Comparison of ENCODE assay signal across 11 cellular contexts in the genomic region with DNA sequence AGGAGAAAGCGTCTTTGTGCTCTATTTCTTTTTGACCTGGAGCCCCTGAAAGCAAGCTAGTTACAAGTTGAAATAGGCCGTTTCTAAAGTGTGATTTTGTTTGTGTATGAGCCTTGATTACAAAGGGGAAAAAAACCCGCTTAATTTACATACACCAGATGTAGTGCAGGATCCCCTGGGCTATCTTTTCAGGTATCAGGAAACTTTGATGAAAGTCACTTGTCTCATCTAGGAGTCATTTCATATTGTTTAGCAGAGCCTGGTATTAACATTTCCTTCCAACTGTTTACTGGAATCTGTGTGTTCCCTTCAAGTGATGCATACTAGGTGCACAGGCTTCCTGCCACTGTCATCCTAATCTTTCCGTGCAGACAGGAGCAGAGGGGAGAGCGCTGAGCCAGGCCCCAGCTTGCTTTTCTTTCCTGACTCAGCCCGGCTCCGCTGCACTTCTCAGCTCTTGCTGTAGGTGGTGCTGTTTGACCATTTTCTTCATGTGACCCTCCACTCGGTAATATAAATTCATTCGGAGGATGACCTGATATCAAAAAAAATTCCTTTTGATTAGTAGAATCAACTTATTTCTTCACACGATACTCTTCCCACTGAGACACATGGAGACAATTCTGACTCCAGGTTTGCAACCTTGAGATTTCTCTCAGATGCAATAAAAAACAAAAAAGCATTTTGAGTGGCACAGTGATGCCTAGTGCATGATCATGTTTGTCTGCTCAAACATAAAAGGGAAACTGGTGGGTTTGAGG. TPM values are rescaled to one million over a fixed set of nuclear protein-coding genes. Genes with fewer than 3 reads are reported as not detected.
A peak's percentile ranks its signal among the peaks of the same experiment; 100 is the strongest.
DNase-seq lines count a peak whose midpoint lies in the region; ATAC-seq and TF ChIP-seq lines count a peak whose summit lies in the region.
"Not testable (repeated sequence)": the region's sequence is repeated elsewhere in the genome, so short reads cannot be mapped to it uniquely, and the experiment has no call there.
"Had no signal": no experiment of that assay in that cellular context is flagged by ENCODE, and none has a peak within 500 bp of the region (broad histone marks: within the 10 kb centered on the region; RNA-seq: fewer than 3 reads in every experiment).

No MANE protein-coding gene starts in this region.

- POLR2A ChIA-PET in naive thymus-derived CD8-positive, alpha-beta T cell (lab: Charles Lee), result not testable (repeated sequence)

- not testable (repeated sequence) for H3K4me1 Mint-ChIP-seq in naive thymus-derived CD8-positive, alpha-beta T cell

- not testable (repeated sequence) for H3K4me3 Mint-ChIP-seq in naive thymus-derived CD8-positive, alpha-beta T cell

- not testable (repeated sequence) for DNase-seq in foreskin keratinocyte; thoracic aorta (ENCODE audit: low spot score)
- DNase-seq in naive thymus-derived CD8-positive, alpha-beta T cell, result peak in 3 of 10 donors; percentile 11 to 17 (median 15)

- H3K4me1 ChIP-seq in foreskin keratinocyte; thoracic aorta (ENCODE audit: control insufficient read depth in 1 of 2, low read depth in 2 of 2): not testable (repeated sequence)

- H3K27ac ChIP-seq in foreskin keratinocyte, thoracic aorta: not testable (repeated sequence)

- ATAC-seq in GM18870 (IDR thresholded peaks at IDR 0.05; ENCODE audit: unreplicated experiment), result peak; percentile 86
- peak; percentile 95 for ATAC-seq in GM21526 (IDR thresholded peaks at IDR 0.05; ENCODE audit: low FRiP score, unreplicated experiment)
- ATAC-seq in HG02884 (IDR thresholded peaks at IDR 0.05; ENCODE audit: unreplicated experiment), result peak; percentile 93
- ATAC-seq in HG03520 (IDR thresholded peaks at IDR 0.05; ENCODE audit: unreplicated experiment), result peak; percentile 65
- ATAC-seq in activated CD4-positive, CD25-positive, alpha-beta regulatory T cell treated with anti-CD3 and anti-CD28 coated beads, Interleukin-2, amount 50 U/mL, for 24 hours, result peak; percentile 48 to 70
- ATAC-seq in foreskin keratinocyte, result peak; percentile 82
- peak; percentile 82 to 87 for ATAC-seq in naive thymus-derived CD8-positive, alpha-beta T cell
- ATAC-seq in thoracic aorta (ENCODE audit: insufficient number of reproducible peaks, low FRiP score, low read depth), result peak; percentile 66

- peaks cover 0 to 10% (median 6%) of the 10 kb centered on the region in 5 donors for H3K27me3 Mint-ChIP-seq in naive thymus-derived CD8-positive, alpha-beta T cell

- not testable (repeated sequence) for H3K9me3 ChIP-seq in thoracic aorta

- not testable (repeated sequence) for H3K27ac Mint-ChIP-seq in naive thymus-derived CD8-positive, alpha-beta T cell

- not testable (repeated sequence) for H3K36me3 ChIP-seq in thoracic aorta

- H3K27me3 ChIP-seq in foreskin keratinocyte; thoracic aorta (replicated peaks; ENCODE audit: insufficient read depth): not testable (repeated sequence)

- H3K9me3 Mint-ChIP-seq in naive thymus-derived CD8-positive, alpha-beta T cell, result not testable (repeated sequence)

- H3K4me3 ChIP-seq in thoracic aorta, result not testable (repeated sequence)

- not testable (repeated sequence) for H3K36me3 Mint-ChIP-seq in naive thymus-derived CD8-positive, alpha-beta T cell

- not testable (repeated sequence) for TF ChIP-seq CTCF in foreskin keratinocyte (conservative IDR thresholded peaks at IDR 0.05)
- peak; percentile 32 for TF ChIP-seq CTCF in thoracic aorta (IDR thresholded peaks at IDR 0.05)

RNA-seq across cellular contexts. Expression of gene PGM5, which starts 14.0 kb away (rescaled TPM):
- total RNA-seq in foreskin keratinocyte, result not detected in 2 replicates
- polyA plus RNA-seq in foreskin keratinocyte, result not detected in 2 replicates
- not detected for total RNA-seq in naive thymus-derived CD8-positive, alpha-beta T cell
- not detected for polyA plus RNA-seq in naive thymus-derived CD8-positive, alpha-beta T cell
- 10 to 100 TPM; 79.3 to 94.1 TPM for total RNA-seq in thoracic aorta

RNA-seq across cellular contexts. Expression of gene FOXD4L3, which starts 39.8 kb away (rescaled TPM):
- total RNA-seq in foreskin keratinocyte (0.04 TPM in 1 of 2 replicates, not detected in the other), thoracic aorta (under 1 TPM in 1 of 2 donors, not detected in 1; 0.78 TPM)
- not detected in 2 replicates for polyA plus RNA-seq in foreskin keratinocyte
- under 1 TPM; 0.25 to 0.29 TPM for total RNA-seq in naive thymus-derived CD8-positive, alpha-beta T cell
- polyA plus RNA-seq in naive thymus-derived CD8-positive, alpha-beta T cell, result not detected
- total RNA-seq: cerebellum, kidney epithelial cell had no signal
- polyA plus RNA-seq: adipose tissue had no signal

Comparison
In these comparisons a context has a peak if more than half of its experiments do, and no peak if none do; other contexts are left out.
1. RNA of gene PGM5, which starts 14.0 kb away (total RNA-seq): 79.3 to 94.1 TPM in thoracic aorta; not detected in foreskin keratinocyte and not detected in naive thymus-derived CD8-positive, alpha-beta T cell; every median in the first group is over 10 times any median in the second.
2. Peak in every context shown above with its lines, with median percentiles within 50 percentile points of each other: ATAC-seq.